8 cellular contexts compared by ENCODE assay signal in the genomic region with DNA sequence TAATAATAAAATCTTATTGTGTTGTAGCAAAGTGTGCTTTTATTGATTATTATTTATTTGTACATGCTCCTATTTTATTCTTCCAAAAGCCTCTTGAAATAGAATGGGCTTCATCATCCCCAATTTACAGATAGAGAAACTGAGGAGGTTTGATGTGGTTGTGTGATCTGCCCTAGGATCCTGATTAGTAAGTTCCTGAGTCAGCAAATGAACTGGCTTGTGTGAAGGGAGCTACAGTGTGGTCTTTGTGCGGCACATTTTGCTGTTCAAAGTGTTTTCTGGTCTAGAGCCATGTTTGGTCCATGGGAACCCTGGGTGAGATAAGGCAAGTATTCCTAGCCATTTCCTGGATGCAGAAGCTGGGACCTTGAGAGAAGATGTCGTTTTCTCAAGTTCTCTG.
"Had no signal": no experiment of that assay in that cellular context is flagged by ENCODE, and none has a peak within 500 bp of the region (broad histone marks: within the 10 kb centered on the region; RNA-seq: fewer than 3 reads in every experiment).

No MANE protein-coding gene starts in this region.

- DNase-seq: GDM1, GF-D8 had no signal

- FAIRE-seq: G401.6, GM12878, GM12891, GM12892, GM18507, GM19239 had no signal

- H3K4me3 ChIP-seq: GM12878 had no signal

- ATAC-seq: GM12878 had no signal
